In the genomic region with DNA sequence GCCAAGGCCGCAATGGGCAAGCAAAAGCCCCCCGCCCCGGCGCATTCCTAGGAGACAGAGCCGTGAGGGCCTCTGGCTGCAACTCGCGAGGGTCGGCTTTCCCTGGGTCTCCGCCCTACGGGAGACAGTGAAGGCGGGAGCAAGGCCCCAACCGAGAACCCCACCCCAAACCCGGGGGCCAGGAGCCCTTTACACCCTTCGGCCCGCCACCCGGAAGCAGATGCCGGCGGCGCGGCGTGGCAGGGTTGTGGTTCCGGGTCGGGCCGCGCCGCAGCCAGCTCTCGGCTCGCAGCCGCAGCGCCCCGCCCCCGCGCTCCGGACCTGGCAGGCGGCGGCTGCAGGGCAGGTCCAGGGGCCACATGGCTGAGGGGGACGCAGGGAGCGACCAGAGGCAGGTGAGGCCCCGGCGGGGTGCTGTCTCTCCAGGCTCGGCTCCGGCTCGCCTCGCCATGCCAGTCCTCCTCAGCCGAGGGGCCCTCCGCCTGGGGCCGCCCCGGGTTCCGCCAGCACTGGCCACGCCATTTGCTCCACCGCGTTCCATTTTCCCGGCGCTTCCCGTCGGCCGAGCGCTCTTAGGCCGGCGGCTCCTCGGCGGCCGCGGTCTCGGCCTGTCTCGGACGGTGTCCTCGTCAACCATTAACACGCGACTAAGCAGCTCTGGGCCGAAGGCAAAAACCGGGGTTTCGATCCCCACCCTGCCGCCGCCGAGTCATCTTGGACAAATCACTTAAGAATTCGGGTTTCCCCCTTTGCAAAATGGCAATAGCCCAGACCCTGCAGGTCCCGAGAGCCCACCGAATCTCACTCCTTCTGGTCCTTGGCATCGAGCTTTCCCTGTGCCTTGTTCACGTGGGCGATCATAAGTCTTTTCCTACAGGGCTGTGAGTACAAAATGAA, we compare ENCODE assay signal across 7 cellular contexts. TPM values are rescaled to one million over a fixed set of nuclear protein-coding genes. Genes with fewer than 3 reads are reported as not detected.
A peak's percentile ranks its signal among the peaks of the same experiment; 100 is the strongest.
DNase-seq lines count a peak whose midpoint lies in the region; ATAC-seq, FAIRE-seq and TF ChIP-seq lines count a peak whose summit lies in the region.

A gene with protein sequence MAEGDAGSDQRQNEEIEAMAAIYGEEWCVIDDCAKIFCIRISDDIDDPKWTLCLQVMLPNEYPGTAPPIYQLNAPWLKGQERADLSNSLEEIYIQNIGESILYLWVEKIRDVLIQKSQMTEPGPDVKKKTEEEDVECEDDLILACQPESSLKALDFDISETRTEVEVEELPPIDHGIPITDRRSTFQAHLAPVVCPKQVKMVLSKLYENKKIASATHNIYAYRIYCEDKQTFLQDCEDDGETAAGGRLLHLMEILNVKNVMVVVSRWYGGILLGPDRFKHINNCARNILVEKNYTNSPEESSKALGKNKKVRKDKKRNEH (plus strand): TSS at position 273 of the 897 bp plus-strand sequence. CDS start 87 bp downstream, at position 360.

- peaks cover 6% of the 10 kb centered on the region; the same call in 1 of the 2 replicates for H3K36me3 ChIP-seq in WERI-Rb-1
- peaks cover 0 to 3% (median 0%) of the 10 kb centered on the region in 3 donors for H3K36me3 ChIP-seq in skeletal muscle tissue (ENCODE audit: control insufficient read depth in 3 of 3, insufficient read depth in 3 of 3, low read length in 3 of 3)

- H3K9me3 ChIP-seq in WERI-Rb-1 (ENCODE audit: severe bottlenecking) (peaks cover 3% of the 10 kb centered on the region), iPS-18c (ENCODE audit: control insufficient read depth, insufficient read depth, low read length) (no peaks in the 10 kb centered on the region), skeletal muscle tissue (ENCODE audit: control insufficient read depth in 3 of 3, low read length in 3 of 3) (no peaks in the 10 kb centered on the region)

- in situ Hi-C loops in T47D (cut with HindIII; ENCODE audit: low pct_unique_long_range_greater_than_20kb, low sequenced_read_pairs) = no loop called here

- FAIRE-seq in GM18507 (lab: Jason Lieb, UNC) = peak; percentile 72

- no peak for TF ChIP-seq CTCF in WERI-Rb-1 (IDR thresholded peaks at IDR 0.05; ENCODE audit: low read depth, low read length)

- peak; percentile 96 for ATAC-seq in HG02852 (IDR thresholded peaks at IDR 0.05; ENCODE audit: unreplicated experiment)

- H3K4me3 ChIP-seq in WERI-Rb-1 (ENCODE audit: low read depth, low read length) (peak within 1 kb of the TSS; percentile 56), iPS-18c (ENCODE audit: insufficient read depth, low read depth, low read length) (peak within 1 kb of the TSS; percentile 92), skeletal muscle tissue (ENCODE audit: low read length in 3 of 3) (peak within 1 kb of the TSS; percentile 79 to 89 (median 82))

- H3K9ac ChIP-seq in skeletal muscle tissue (ENCODE audit: low read depth in 1 of 3, low read length in 3 of 3) = peak within 1 kb of the TSS; percentile 77 to 86 (median 79)

- DNase-seq in GM18507 (ENCODE audit: extremely low spot score, insufficient read length, low read depth) (peak; percentile 59), NCI-H2081 (lab: John Stamatoyannopoulos, UW) (peak; percentile 79 to 89), WERI-Rb-1 (peak; percentile 88), T47D (ENCODE audit: low read depth in 1 of 2, low spot score in 1 of 2) (peak; percentile 49 to 84)

- H3K27ac ChIP-seq in WERI-Rb-1 (peak within 1 kb of the TSS; percentile 92), skeletal muscle tissue (ENCODE audit: low read depth, low read length) (peak within 1 kb of the TSS; percentile 45)

- no peaks in the 10 kb centered on the region for H3K27me3 ChIP-seq in WERI-Rb-1 (ENCODE audit: insufficient read depth, low read depth, severe bottlenecking)
- peaks cover 2 to 19% (median 10%) of the 10 kb centered on the region in 3 donors for H3K27me3 ChIP-seq in skeletal muscle tissue (ENCODE audit: control insufficient read depth in 3 of 3, insufficient read depth in 3 of 3, low read length in 3 of 3)

- peaks cover 0 to 6% (median 0%) of the 10 kb centered on the region in 3 donors for H3K4me1 ChIP-seq in skeletal muscle tissue (ENCODE audit: control insufficient read depth in 3 of 3, insufficient read depth in 3 of 3, low read length in 3 of 3)

RNA-seq across cellular contexts. Expression of the gene that starts here (rescaled TPM):
- 23.5 TPM for total RNA-seq in skeletal muscle tissue

Comparison
In these comparisons a context has a peak if more than half of its experiments do, and no peak if none do; other contexts are left out.
1. Peak in every context shown above with its lines: DNase-seq, ATAC-seq, H3K4me3 ChIP-seq and H3K27ac ChIP-seq.